12 cellular contexts compared by ENCODE assay signal in genomic region chr11:128709402-128709801, GRCh38. TPM values are rescaled to one million over a fixed set of nuclear protein-coding genes. Genes with fewer than 3 reads are reported as not detected.
DNase-seq lines count a peak whose midpoint lies in the region; ATAC-seq, FAIRE-seq and TF ChIP-seq lines count a peak whose summit lies in the region.
"Had no signal": no experiment of that assay in that cellular context is flagged by ENCODE, and none has a peak within 500 bp of the region (broad histone marks: within the 10 kb centered on the region; RNA-seq: fewer than 3 reads in every experiment).

No MANE protein-coding gene starts in this region.

- TF ChIP-seq POLR2A in GM12892 (IDR thresholded peaks at IDR 0.05; ENCODE audit: low read depth, low read length), result no peak

- FAIRE-seq in GM12892 (lab: Jason Lieb, UNC), result peak; percentile 46

- H3K4me1 ChIP-seq in heart right ventricle (peaks cover 4 to 100% (median 72%) of the 10 kb centered on the region in 9 donors), skeletal muscle satellite cell (ENCODE audit: control insufficient read depth, insufficient read depth, low read length) (peaks cover 35% of the 10 kb centered on the region)

- DNase-seq in GM12892 (ENCODE audit: insufficient read length), result no peak
- peak; percentile 22 for DNase-seq in T1000 (lab: John Stamatoyannopoulos, UW)
- peak in 1 of 2 donors; percentile 85 for DNase-seq in heart right ventricle
- DNase-seq in iPS-NIHi7 (ENCODE audit: extremely low spot score), result no peak
- DNase-seq: activated CD4-positive, alpha-beta T cell treated with anti-CD3 and anti-CD28 coated beads for 4 hours; dorsolateral prefrontal cortex; NCI-H187; substantia nigra had no signal

- H3K27me3 ChIP-seq in heart right ventricle (no peaks in the 10 kb centered on the region), skeletal muscle satellite cell (ENCODE audit: control insufficient read depth, insufficient read depth, low read length) (no peaks in the 10 kb centered on the region)

- 58 to 62% methylated on average over 6 of the region's 6 CpGs for WGBS in heart right ventricle, 2 donors

- H3K9me3 ChIP-seq in heart right ventricle (no peaks in the 10 kb centered on the region), skeletal muscle satellite cell (replicated peaks; ENCODE audit: low read length) (no peaks in the 10 kb centered on the region)

- H3K4me3 ChIP-seq in heart right ventricle (no peak overlapping the region), skeletal muscle satellite cell (ENCODE audit: low read length) (no peak overlapping the region)
- H3K4me3 ChIP-seq: dorsolateral prefrontal cortex had no signal

- peak overlapping the region in 9 of 10 donors; percentile 45 to 87 (median 63) for H3K27ac ChIP-seq in heart right ventricle

- peak overlapping the region; percentile 22 for H3K9ac ChIP-seq in skeletal muscle satellite cell (ENCODE audit: low read depth, low read length)

- peak in 2 of 9 donors; percentile 19 to 22 for TF ChIP-seq CTCF in heart right ventricle (IDR thresholded peaks at IDR 0.05)

- intact Hi-C loops in heart right ventricle (cut with DNase I), result no loop called here

- H3K36me3 ChIP-seq in heart right ventricle, result peaks cover 0 to 25% (median 0%) of the 10 kb centered on the region in 9 donors
- no peaks in the 10 kb centered on the region for H3K36me3 ChIP-seq in skeletal muscle satellite cell (ENCODE audit: insufficient read depth, low read length)

- peak; percentile 77 to 88 (median 79) for ATAC-seq in heart right ventricle
- no peak for ATAC-seq in GM19467 (IDR thresholded peaks at IDR 0.05; ENCODE audit: unreplicated experiment)
- no peak for ATAC-seq in GM21360 (IDR thresholded peaks at IDR 0.05; ENCODE audit: unreplicated experiment)
- ATAC-seq in HG02870 (IDR thresholded peaks at IDR 0.05; ENCODE audit: unreplicated experiment), result no peak

- peak overlapping the region; percentile 57 for H3K4me2 ChIP-seq in skeletal muscle satellite cell (ENCODE audit: low read length)

RNA-seq across cellular contexts. Expression of gene FLI1, which starts 15.5 kb away (rescaled TPM):
- 30.8 TPM for polyA plus RNA-seq in GM12892 (2012; ENCODE audit: missing spikeins)
- 10 to 100 TPM; 11.7 to 33.3 (median 17.2) TPM for total RNA-seq in heart right ventricle
- polyA plus RNA-seq in heart right ventricle, result 10 to 100 TPM; 11.4 to 12.1 TPM
- total RNA-seq in skeletal muscle satellite cell (2012; rRNA removed), result 1.5 and 2.5 TPM in 2 replicates

Comparison
In these comparisons a context has a peak if more than half of its experiments do, and no peak if none do; other contexts are left out.
1. ATAC-seq: peak in heart right ventricle (8 of 8); none in GM19467 (single experiment), GM21360 (single experiment) and HG02870 (single experiment).